In genomic region chr2:233258211-233258610, GRCh38 we compare ENCODE assay signal across 18 cellular contexts. TPM values are rescaled to one million over a fixed set of nuclear protein-coding genes. Genes with fewer than 3 reads are reported as not detected.
DNase-seq lines count a peak whose midpoint lies in the region; ATAC-seq and TF ChIP-seq lines count a peak whose summit lies in the region.
"Had no signal": no experiment of that assay in that cellular context is flagged by ENCODE, and none has a peak within 500 bp of the region (broad histone marks: within the 10 kb centered on the region; RNA-seq: fewer than 3 reads in every experiment).

No MANE protein-coding gene starts in this region.

- no peak for DNase-seq in activated CD4-positive, alpha-beta T cell treated with anti-CD3 and anti-CD28 coated beads, Interleukin-2, amount 10 ng/mL, durations not matched to agents 7 days and 5 days
- no peak for DNase-seq in activated CD4-positive, alpha-beta T cell treated with anti-CD3 and anti-CD28 coated beads for 4 hours
- DNase-seq in CD8-positive, alpha-beta T cell = no peak
- no peak for DNase-seq in naive thymus-derived CD4-positive, alpha-beta T cell
- DNase-seq in HT-29 (ENCODE audit: low spot score) = no peak
- no peak for DNase-seq in glomerular visceral epithelial cell (ENCODE audit: extremely low spot score)
- DNase-seq in NCI-H69 (lab: John Stamatoyannopoulos, UW) = no peak
- DNase-seq: GM23248, MV-4-11, NCI-H1436, NCI-H2107, NCI-H226, NCI-H748 treated with DMSO at 0.1 percent for 48 hours, PC-9 had no signal

- H3K4me3 Mint-ChIP-seq in activated CD4-positive, alpha-beta T cell treated with anti-CD3 and anti-CD28 coated beads, Interleukin-2, amount 10 ng/mL, durations not matched to agents 7 days and 5 days = no peak overlapping the region
- H3K4me3 Mint-ChIP-seq in CD8-positive, alpha-beta T cell = no peak overlapping the region
- no peak overlapping the region for H3K4me3 Mint-ChIP-seq in activated naive CD8-positive, alpha-beta T cell
- H3K4me3 Mint-ChIP-seq in naive thymus-derived CD4-positive, alpha-beta T cell = peak overlapping the region in 2 of 10 donors; percentile 8 to 10

- H3K27ac Mint-ChIP-seq in activated CD4-positive, alpha-beta T cell treated with anti-CD3 and anti-CD28 coated beads, Interleukin-2, amount 10 ng/mL, durations not matched to agents 7 days and 5 days = peak overlapping the region; percentile 57
- H3K27ac Mint-ChIP-seq in CD8-positive, alpha-beta T cell = peak overlapping the region; percentile 49
- H3K27ac Mint-ChIP-seq in activated naive CD8-positive, alpha-beta T cell = peak overlapping the region; percentile 46
- H3K27ac Mint-ChIP-seq in naive thymus-derived CD4-positive, alpha-beta T cell = peak overlapping the region in 7 of 9 donors; percentile 15 to 82 (median 77)

- H3K9me3 Mint-ChIP-seq in activated CD4-positive, alpha-beta T cell treated with anti-CD3 and anti-CD28 coated beads, Interleukin-2, amount 10 ng/mL, durations not matched to agents 7 days and 5 days = no peaks in the 10 kb centered on the region
- no peaks in the 10 kb centered on the region for H3K9me3 Mint-ChIP-seq in CD8-positive, alpha-beta T cell
- H3K9me3 Mint-ChIP-seq in activated naive CD8-positive, alpha-beta T cell (ENCODE audit: low read depth) = no peaks in the 10 kb centered on the region
- peaks cover 0 to 1% (median 0%) of the 10 kb centered on the region in 11 donors for H3K9me3 Mint-ChIP-seq in naive thymus-derived CD4-positive, alpha-beta T cell

- H3K4me1 Mint-ChIP-seq in activated CD4-positive, alpha-beta T cell treated with anti-CD3 and anti-CD28 coated beads, Interleukin-2, amount 10 ng/mL, durations not matched to agents 7 days and 5 days = peaks cover 78% of the 10 kb centered on the region
- H3K4me1 Mint-ChIP-seq in CD8-positive, alpha-beta T cell (ENCODE audit: low read depth) = peaks cover 82% of the 10 kb centered on the region
- H3K4me1 Mint-ChIP-seq in activated naive CD8-positive, alpha-beta T cell (ENCODE audit: low read depth) = peaks cover 73% of the 10 kb centered on the region
- H3K4me1 Mint-ChIP-seq in naive thymus-derived CD4-positive, alpha-beta T cell = peaks cover 31 to 88% (median 73%) of the 10 kb centered on the region in 7 donors

- CTCF ChIA-PET in activated CD4-positive, alpha-beta T cell treated with anti-CD3 and anti-CD28 coated beads, Interleukin-2, amount 10 ng/mL, durations not matched to agents 7 days and 5 days (lab: Charles Lee) = interaction anchor here (0.9 kb wide), 1 partner anchor 28 kb away, joined by 3 read pairs; no protein-coding TSS in a partner anchor
- CTCF ChIA-PET in CD8-positive, alpha-beta T cell (lab: Charles Lee) = interaction anchor here (1.1 kb wide), 1 partner anchor 9 kb away, joined by 4 read pairs; no protein-coding TSS in a partner anchor
- CTCF ChIA-PET in naive thymus-derived CD4-positive, alpha-beta T cell (lab: Charles Lee) = interaction anchor here (0.5 kb wide), 1 partner anchor 81 kb away, joined by 3 read pairs; no protein-coding TSS in a partner anchor

- H3K9me3 ChIP-seq in CD8-positive, alpha-beta T cell (ENCODE audit: low read length) = no peaks in the 10 kb centered on the region
- H3K9me3 ChIP-seq in naive thymus-derived CD4-positive, alpha-beta T cell (ENCODE audit: control insufficient read depth in 2 of 3, low read length in 3 of 3) = no peaks in the 10 kb centered on the region
- H3K9me3 ChIP-seq: A549 had no signal

- peaks cover 42% of the 10 kb centered on the region for H3K4me1 ChIP-seq in CD8-positive, alpha-beta T cell (ENCODE audit: insufficient read depth, low read length)
- H3K4me1 ChIP-seq in naive thymus-derived CD4-positive, alpha-beta T cell (ENCODE audit: control insufficient read depth in 2 of 2, insufficient read depth in 2 of 2, low read length in 2 of 2) = peaks cover 26 to 34% of the 10 kb centered on the region in 2 donors

- peaks cover 78% of the 10 kb centered on the region for H3K36me3 Mint-ChIP-seq in activated CD4-positive, alpha-beta T cell treated with anti-CD3 and anti-CD28 coated beads, Interleukin-2, amount 10 ng/mL, durations not matched to agents 7 days and 5 days (ENCODE audit: low read depth)
- H3K36me3 Mint-ChIP-seq in CD8-positive, alpha-beta T cell = peaks cover 87% of the 10 kb centered on the region
- H3K36me3 Mint-ChIP-seq in activated naive CD8-positive, alpha-beta T cell = peaks cover 11% of the 10 kb centered on the region
- peaks cover 19 to 66% (median 53%) of the 10 kb centered on the region in 5 donors for H3K36me3 Mint-ChIP-seq in naive thymus-derived CD4-positive, alpha-beta T cell

- intact Hi-C loops in CD8-positive, alpha-beta T cell (cut with DNase I, micrococcal nuclease) = no loop called here
- intact Hi-C loops in naive thymus-derived CD4-positive, alpha-beta T cell (cut with micrococcal nuclease) = no loop called here

- no peaks in the 10 kb centered on the region for H3K27me3 ChIP-seq in CD8-positive, alpha-beta T cell (ENCODE audit: insufficient read depth, low read length)
- H3K27me3 ChIP-seq in naive thymus-derived CD4-positive, alpha-beta T cell (ENCODE audit: control insufficient read depth in 2 of 2, insufficient read depth in 2 of 2, low read length in 2 of 2) = no peaks in the 10 kb centered on the region

- no peak overlapping the region for H3K27ac ChIP-seq in CD8-positive, alpha-beta T cell (ENCODE audit: low read depth, low read length)
- no peak overlapping the region for H3K27ac ChIP-seq in naive thymus-derived CD4-positive, alpha-beta T cell (ENCODE audit: low read depth, low read length)
- H3K27ac ChIP-seq: A549, C4-2B, GM23248, PC-9 had no signal

- ATAC-seq in CD8-positive, alpha-beta T cell = no peak
- ATAC-seq in naive thymus-derived CD4-positive, alpha-beta T cell = no peak
- ATAC-seq: A549 had no signal

- TF ChIP-seq CTCF in CD8-positive, alpha-beta T cell (IDR thresholded peaks at IDR 0.05) = no peak

- H3K27me3 Mint-ChIP-seq in activated CD4-positive, alpha-beta T cell treated with anti-CD3 and anti-CD28 coated beads, Interleukin-2, amount 10 ng/mL, durations not matched to agents 7 days and 5 days = no peaks in the 10 kb centered on the region
- no peaks in the 10 kb centered on the region for H3K27me3 Mint-ChIP-seq in CD8-positive, alpha-beta T cell (ENCODE audit: low read depth)
- no peaks in the 10 kb centered on the region for H3K27me3 Mint-ChIP-seq in activated naive CD8-positive, alpha-beta T cell
- H3K27me3 Mint-ChIP-seq in naive thymus-derived CD4-positive, alpha-beta T cell = no peaks in the 10 kb centered on the region

- H3K4me3 ChIP-seq in CD8-positive, alpha-beta T cell (ENCODE audit: low read depth, low read length) = no peak overlapping the region
- no peak overlapping the region for H3K4me3 ChIP-seq in naive thymus-derived CD4-positive, alpha-beta T cell (ENCODE audit: low read length)
- H3K4me3 ChIP-seq: A549, GM23248, PC-9 had no signal

- POLR2A ChIA-PET in activated CD4-positive, alpha-beta T cell treated with anti-CD3 and anti-CD28 coated beads, Interleukin-2, amount 10 ng/mL, durations not matched to agents 7 days and 5 days (lab: Charles Lee) = no interaction called here
- POLR2A ChIA-PET in CD8-positive, alpha-beta T cell (lab: Charles Lee) = interaction anchor here (0.6 kb wide), 1 partner anchor 10 kb away, joined by 3 read pairs; no protein-coding TSS in a partner anchor
- POLR2A ChIA-PET in naive thymus-derived CD4-positive, alpha-beta T cell (lab: Charles Lee) = no interaction called here

- peaks cover 39% of the 10 kb centered on the region for H3K36me3 ChIP-seq in CD8-positive, alpha-beta T cell (ENCODE audit: insufficient read depth, low read length)
- H3K36me3 ChIP-seq in naive thymus-derived CD4-positive, alpha-beta T cell (ENCODE audit: control insufficient read depth in 2 of 3, insufficient read depth in 3 of 3, low read length in 3 of 3) = peaks cover 16 to 86% (median 36%) of the 10 kb centered on the region in 3 experiments

RNA-seq across cellular contexts. Expression of gene ATG16L1, which starts 6.7 kb away (rescaled TPM):
- total RNA-seq in activated CD4-positive, alpha-beta T cell treated with anti-CD3 and anti-CD28 coated beads, Interleukin-2, amount 10 ng/mL, durations not matched to agents 7 days and 5 days = 10 to 100 TPM; 52.6 to 55.4 TPM
- total RNA-seq in CD8-positive, alpha-beta T cell = 100 to 1,000 TPM; 156 to 164 TPM
- 100 to 1,000 TPM in 1 of 5 experiments, 10 to 100 TPM in 4; 61.7 to 115 (median 83.3) TPM for total RNA-seq in naive thymus-derived CD4-positive, alpha-beta T cell
- polyA plus RNA-seq in naive thymus-derived CD4-positive, alpha-beta T cell = 10 to 100 TPM; 16.0 to 21.9 TPM
- 32.4 and 36.6 TPM in 2 replicates for total RNA-seq in HT-29 (2014; rRNA removed; shearing (Covaris generic))

RNA-seq across cellular contexts. Expression of gene SAG, which starts 49.4 kb away (rescaled TPM):
- total RNA-seq in activated CD4-positive, alpha-beta T cell treated with anti-CD3 and anti-CD28 coated beads, Interleukin-2, amount 10 ng/mL, durations not matched to agents 7 days and 5 days = not detected
- under 1 TPM; 0.05 to 0.19 TPM for total RNA-seq in CD8-positive, alpha-beta T cell
- total RNA-seq in naive thymus-derived CD4-positive, alpha-beta T cell = under 1 TPM in 3 of 5 experiments, not detected in 2; 0.05 to 0.65 (median 0.10) TPM
- polyA plus RNA-seq in naive thymus-derived CD4-positive, alpha-beta T cell = not detected
- total RNA-seq in HT-29 (2014; rRNA removed; shearing (Covaris generic)) = not detected in 2 replicates
- total RNA-seq: Daoy, GM23248, PC-9 had no signal
- polyA plus RNA-seq: A549, GM23248 had no signal
